ENCODE assay signal across 40 cellular contexts in the genomic region with DNA sequence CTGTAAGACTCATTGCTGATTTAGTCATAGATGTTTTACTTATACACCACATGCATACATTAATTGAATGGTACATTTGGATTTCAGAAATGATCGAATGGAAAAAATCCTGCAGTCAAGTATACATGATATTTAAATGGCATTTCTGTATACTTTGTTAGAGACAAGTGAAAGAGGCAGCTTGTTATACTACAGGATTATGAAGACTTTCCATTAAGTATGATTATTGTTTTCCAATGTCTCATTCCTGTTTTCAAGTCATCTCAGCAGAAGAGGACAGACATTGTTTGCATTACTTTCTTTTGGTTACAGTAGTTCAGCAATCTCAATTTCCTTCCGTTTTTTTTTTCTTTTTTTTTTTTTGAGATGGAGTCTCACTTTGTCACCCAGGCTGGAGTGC. TPM values are rescaled to one million over a fixed set of nuclear protein-coding genes. Genes with fewer than 3 reads are reported as not detected.
"Had no signal": no experiment of that assay in that cellular context is flagged by ENCODE, and none has a peak within 500 bp of the region (broad histone marks: within the 10 kb centered on the region; RNA-seq: fewer than 3 reads in every experiment).

No MANE protein-coding gene starts in this region.

- DNase-seq: activated effector memory CD4-positive, alpha-beta T cell treated with anti-CD3 and anti-CD28 coated beads, Interleukin-2, amount 50 U/mL, for 16 hours; activated effector memory CD4-positive, alpha-beta T cell treated with Interleukin-2 at 50 U/mL for 16 hours; activated gamma-delta T cell; activated gamma-delta T cell treated with Interleukin-2 at 50 U/mL for 16 hours; activated naive CD4-positive, alpha-beta T cell; activated naive CD4-positive, alpha-beta T cell treated with anti-CD3 and anti-CD28 coated beads for 36 hours; activated naive CD4-positive, alpha-beta T cell treated with anti-CD3 and anti-CD28 coated beads, Interleukin-2, amount 10 ng/mL, durations not matched to agents 7 days and 5 days; activated naive CD4-positive, alpha-beta T cell treated with anti-CD3 and anti-CD28 coated beads, Interleukin-2, amount 50 U/mL, for 16 hours; activated naive CD4-positive, alpha-beta T cell treated with Interleukin-2 at 50 U/mL for 16 hours; activated naive CD8-positive, alpha-beta T cell treated with anti-CD3 and anti-CD28 coated beads, Interleukin-2, amount 10 ng/mL, durations not matched to agents 7 days and 5 days; activated T-cell treated with anti-CD3 and anti-CD28 coated beads, Interleukin-2, amount 50 U/mL, for 1 hour; activated T-cell treated with anti-CD3 and anti-CD28 coated beads, Interleukin-2, amount 50 U/mL, for 24 hours; activated T-cell treated with anti-CD3 and anti-CD28 coated beads, Interleukin-2, amount 50 U/mL, for 4 hours; activated T-cell treated with anti-CD3 and anti-CD28 coated beads, Interleukin-2, amount 50 U/mL, for 48 hours; activated T-cell treated with anti-CD3 and anti-CD28 coated beads, Interleukin-2, amount 50 U/mL, for 72 hours; adrenal gland; amniotic stem cell; amygdala; anterior cingulate cortex; aorta; body of pancreas; brain microvascular endothelial cell; caudate nucleus; central memory CD4-positive, alpha-beta T cell; cerebellar nuclear complex had no signal

- H3K36me3 Mint-ChIP-seq: activated naive CD4-positive, alpha-beta T cell treated with anti-CD3 and anti-CD28 coated beads, Interleukin-2, amount 10 ng/mL, durations not matched to agents 7 days and 5 days; activated naive CD4-positive, alpha-beta T cell treated with anti-CD3 and anti-CD28 coated beads, Interleukin-2, amount 50 U/mL, for 24 hours; activated naive CD4-positive, alpha-beta T cell treated with anti-CD3 and anti-CD28 coated beads, Interleukin-2, amount 50 U/mL, for 72 hours; activated naive CD8-positive, alpha-beta T cell; activated naive CD8-positive, alpha-beta T cell treated with anti-CD3 and anti-CD28 coated beads, Interleukin-2, amount 10 ng/mL, durations not matched to agents 7 days and 5 days; brain had no signal

- H3K27me3 Mint-ChIP-seq: activated naive CD4-positive, alpha-beta T cell treated with anti-CD3 and anti-CD28 coated beads, Interleukin-2, amount 10 ng/mL, durations not matched to agents 7 days and 5 days; activated naive CD4-positive, alpha-beta T cell treated with anti-CD3 and anti-CD28 coated beads, Interleukin-2, amount 50 U/mL, for 24 hours; activated naive CD8-positive, alpha-beta T cell; activated T-cell treated with anti-CD3 and anti-CD28 coated beads, Interleukin-2, amount 50 U/mL, for 24 hours; activated T-helper 17 cell treated with anti-CD3 and anti-CD28 coated beads, Interleukin-2, amount 50 U/mL, for 72 hours; central memory CD8-positive, alpha-beta T cell had no signal

- H3K27ac Mint-ChIP-seq: activated naive CD4-positive, alpha-beta T cell treated with anti-CD3 and anti-CD28 coated beads for 36 hours; activated naive CD4-positive, alpha-beta T cell treated with anti-CD3 and anti-CD28 coated beads, Interleukin-2, amount 10 ng/mL, durations not matched to agents 7 days and 5 days; activated naive CD4-positive, alpha-beta T cell treated with anti-CD3 and anti-CD28 coated beads, Interleukin-2, amount 50 U/mL, for 24 hours; activated naive CD4-positive, alpha-beta T cell treated with anti-CD3 and anti-CD28 coated beads, Interleukin-2, amount 50 U/mL, for 72 hours; activated naive CD8-positive, alpha-beta T cell; activated naive CD8-positive, alpha-beta T cell treated with anti-CD3 and anti-CD28 coated beads, Interleukin-2, amount 10 ng/mL, durations not matched to agents 7 days and 5 days; activated T-cell treated with anti-CD3 and anti-CD28 coated beads, Interleukin-2, amount 50 U/mL, for 24 hours; activated T-cell treated with anti-CD3 and anti-CD28 coated beads, Interleukin-2, amount 50 U/mL, for 72 hours; activated T-helper 1 cell treated with anti-CD3 and anti-CD28 coated beads, Interleukin-12 subunit alpha, Interleukin-12 subunit beta, Interleukin-2, Interleukin-4 antibody, amounts not matched to agents 30 ng/mL and 10 ng/mL and 1 ng/mL, durations not matched to agents 14 hours and 24 hours and 36 hours; activated T-helper 17 cell treated with anti-CD3 and anti-CD28 coated beads, Interleukin-2, amount 50 U/mL, for 72 hours; activated T-helper 2 cell treated with anti-CD3 and anti-CD28 coated beads, Interferon-gamma antibody, Interleukin-2, Interleukin-4, amounts not matched to agents 10 μg/mL and 5 μg/mL and 100 μg/mL, durations not matched to agents 14 hours and 24 hours and 36 hours; brain had no signal

- H3K4me1 Mint-ChIP-seq: activated naive CD4-positive, alpha-beta T cell treated with anti-CD3 and anti-CD28 coated beads, Interleukin-2, amount 10 ng/mL, durations not matched to agents 7 days and 5 days; activated naive CD4-positive, alpha-beta T cell treated with anti-CD3 and anti-CD28 coated beads, Interleukin-2, amount 50 U/mL, for 24 hours; activated naive CD8-positive, alpha-beta T cell treated with anti-CD3 and anti-CD28 coated beads, Interleukin-2, amount 10 ng/mL, durations not matched to agents 7 days and 5 days; activated T-helper 17 cell treated with anti-CD3 and anti-CD28 coated beads, Interleukin-2, amount 50 U/mL, for 72 hours; brain; central memory CD8-positive, alpha-beta T cell had no signal

- H3K4me3 Mint-ChIP-seq: activated naive CD4-positive, alpha-beta T cell treated with anti-CD3 and anti-CD28 coated beads for 36 hours; activated naive CD4-positive, alpha-beta T cell treated with anti-CD3 and anti-CD28 coated beads, Interleukin-2, amount 10 ng/mL, durations not matched to agents 7 days and 5 days; activated naive CD4-positive, alpha-beta T cell treated with anti-CD3 and anti-CD28 coated beads, Interleukin-2, amount 50 U/mL, for 24 hours; activated naive CD8-positive, alpha-beta T cell; activated naive CD8-positive, alpha-beta T cell treated with anti-CD3 and anti-CD28 coated beads, Interleukin-2, amount 10 ng/mL, durations not matched to agents 7 days and 5 days; activated T-cell treated with anti-CD3 and anti-CD28 coated beads, Interleukin-2, amount 50 U/mL, for 24 hours; activated T-cell treated with anti-CD3 and anti-CD28 coated beads, Interleukin-2, amount 50 U/mL, for 4 hours; activated T-cell treated with anti-CD3 and anti-CD28 coated beads, Interleukin-2, amount 50 U/mL, for 72 hours; activated T-helper 1 cell treated with anti-CD3 and anti-CD28 coated beads, Interleukin-12 subunit alpha, Interleukin-12 subunit beta, Interleukin-2, Interleukin-4 antibody, amounts not matched to agents 30 ng/mL and 10 ng/mL and 1 ng/mL, durations not matched to agents 14 hours and 24 hours and 36 hours; activated T-helper 17 cell treated with anti-CD3 and anti-CD28 coated beads, Interleukin-2, amount 50 U/mL, for 72 hours; brain; central memory CD8-positive, alpha-beta T cell had no signal

- H3K9me3 Mint-ChIP-seq: activated naive CD4-positive, alpha-beta T cell treated with anti-CD3 and anti-CD28 coated beads for 36 hours; activated naive CD4-positive, alpha-beta T cell treated with anti-CD3 and anti-CD28 coated beads, Interleukin-2, amount 10 ng/mL, durations not matched to agents 7 days and 5 days; activated naive CD4-positive, alpha-beta T cell treated with anti-CD3 and anti-CD28 coated beads, Interleukin-2, amount 50 U/mL, for 24 hours; activated naive CD4-positive, alpha-beta T cell treated with anti-CD3 and anti-CD28 coated beads, Interleukin-2, amount 50 U/mL, for 72 hours; activated naive CD8-positive, alpha-beta T cell treated with anti-CD3 and anti-CD28 coated beads, Interleukin-2, amount 10 ng/mL, durations not matched to agents 7 days and 5 days; activated T-cell treated with anti-CD3 and anti-CD28 coated beads, Interleukin-2, amount 50 U/mL, for 24 hours; activated T-cell treated with anti-CD3 and anti-CD28 coated beads, Interleukin-2, amount 50 U/mL, for 4 hours; activated T-cell treated with anti-CD3 and anti-CD28 coated beads, Interleukin-2, amount 50 U/mL, for 72 hours; activated T-helper 1 cell treated with anti-CD3 and anti-CD28 coated beads, Interleukin-12 subunit alpha, Interleukin-12 subunit beta, Interleukin-2, Interleukin-4 antibody, amounts not matched to agents 30 ng/mL and 10 ng/mL and 1 ng/mL, durations not matched to agents 14 hours and 24 hours and 36 hours; activated T-helper 17 cell treated with anti-CD3 and anti-CD28 coated beads, Interleukin-2, amount 50 U/mL, for 72 hours; activated T-helper 2 cell treated with anti-CD3 and anti-CD28 coated beads, Interferon-gamma antibody, Interleukin-2, Interleukin-4, amounts not matched to agents 10 μg/mL and 5 μg/mL and 100 μg/mL, durations not matched to agents 14 hours and 24 hours and 36 hours; brain; central memory CD8-positive, alpha-beta T cell had no signal

- ATAC-seq: activated T-cell treated with anti-CD3 and anti-CD28 coated beads, Interleukin-2, amount 50 U/mL, for 4 hours; activated T-cell treated with anti-CD3 and anti-CD28 coated beads, Interleukin-2, amount 50 U/mL, for 72 hours; activated T-helper 17 cell treated with anti-CD3 and anti-CD28 coated beads, Interleukin-2, amount 50 U/mL, for 72 hours; body of pancreas had no signal

RNA-seq across cellular contexts. Expression of gene DPPA4, which starts 36.6 kb away (rescaled TPM):
- total RNA-seq: activated naive CD8-positive, alpha-beta T cell treated with anti-CD3 and anti-CD28 coated beads, Interleukin-2, amount 10 ng/mL, durations not matched to agents 7 days and 5 days; activated T-helper 1 cell treated with anti-CD3 and anti-CD28 coated beads, Interleukin-12 subunit alpha, Interleukin-12 subunit beta, Interleukin-2, Interleukin-4 antibody, amounts not matched to agents 30 ng/mL and 10 ng/mL and 1 ng/mL, durations not matched to agents 14 hours and 24 hours and 36 hours; activated T-helper 17 cell treated with anti-CD3 and anti-CD28 coated beads, Interleukin-2, amount 50 U/mL, for 72 hours; activated T-helper 2 cell treated with anti-CD3 and anti-CD28 coated beads, Interferon-gamma antibody, Interleukin-2, Interleukin-4, amounts not matched to agents 10 μg/mL and 5 μg/mL and 100 μg/mL, durations not matched to agents 14 hours and 24 hours and 36 hours; aorta; ascending aorta; body of pancreas; breast epithelium; bronchial epithelial cell; cardiac septum had no signal

RNA-seq across cellular contexts. Expression of gene DPPA2, which starts 57.6 kb away (rescaled TPM):
- total RNA-seq: activated naive CD4-positive, alpha-beta T cell treated with anti-CD3 and anti-CD28 coated beads for 36 hours; activated naive CD4-positive, alpha-beta T cell treated with anti-CD3 and anti-CD28 coated beads, Interleukin-2, amount 50 U/mL, for 72 hours; activated naive CD8-positive, alpha-beta T cell treated with anti-CD3 and anti-CD28 coated beads, Interleukin-2, amount 10 ng/mL, durations not matched to agents 7 days and 5 days; activated T-cell treated with anti-CD3 and anti-CD28 coated beads, Interleukin-2, amount 50 U/mL, for 4 hours; activated T-cell treated with anti-CD3 and anti-CD28 coated beads, Interleukin-2, amount 50 U/mL, for 72 hours; activated T-helper 1 cell treated with anti-CD3 and anti-CD28 coated beads, Interleukin-12 subunit alpha, Interleukin-12 subunit beta, Interleukin-2, Interleukin-4 antibody, amounts not matched to agents 30 ng/mL and 10 ng/mL and 1 ng/mL, durations not matched to agents 14 hours and 24 hours and 36 hours; activated T-helper 17 cell treated with anti-CD3 and anti-CD28 coated beads, Interleukin-2, amount 50 U/mL, for 72 hours; activated T-helper 2 cell treated with anti-CD3 and anti-CD28 coated beads, Interferon-gamma antibody, Interleukin-2, Interleukin-4, amounts not matched to agents 10 μg/mL and 5 μg/mL and 100 μg/mL, durations not matched to agents 14 hours and 24 hours and 36 hours; adrenal gland; aorta; ascending aorta; body of pancreas; breast epithelium; bronchial epithelial cell; cardiac muscle cell; cardiac septum; cerebellum; chondrocyte had no signal
